1 cellular context compared by ENCODE assay signal in the genomic region with DNA sequence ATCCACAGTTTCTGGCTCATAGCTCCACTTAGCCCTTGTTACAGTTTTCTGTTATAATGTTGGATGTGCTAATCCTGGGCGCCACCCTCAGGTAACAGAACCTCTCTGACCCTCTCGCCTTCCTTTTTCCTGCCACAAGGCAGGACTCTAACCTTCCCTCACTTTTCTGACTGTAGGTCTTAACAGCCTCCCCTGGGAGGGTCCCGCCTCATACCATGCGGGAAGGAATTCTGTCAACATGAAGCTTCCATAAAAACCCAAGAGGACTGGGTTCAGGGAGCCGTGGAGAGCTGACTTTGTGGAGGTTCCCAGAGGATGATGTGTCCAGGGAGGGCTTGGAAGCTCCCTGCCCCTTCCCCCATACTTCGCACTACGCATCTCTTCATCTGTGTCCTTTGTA.
TF ChIP-seq lines count a peak whose summit lies in the region.

No MANE protein-coding gene starts in this region.

TF ChIP-seq in HepG2, 621 proteins besides CTCF, POLR2A, EP300 and RAD21:
- TF ChIP-seq, protein P1, sequence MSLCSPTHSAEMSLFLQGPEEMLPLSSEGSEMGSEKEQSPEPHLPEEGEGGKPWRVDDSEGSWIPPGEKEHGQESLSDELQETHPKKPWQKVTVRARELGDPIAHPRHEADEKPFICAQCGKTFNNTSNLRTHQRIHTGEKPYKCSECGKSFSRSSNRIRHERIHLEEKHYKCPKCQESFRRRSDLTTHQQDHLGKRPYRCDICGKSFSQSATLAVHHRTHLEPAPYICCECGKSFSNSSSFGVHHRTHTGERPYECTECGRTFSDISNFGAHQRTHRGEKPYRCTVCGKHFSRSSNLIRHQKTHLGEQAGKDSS (CRISPR knock-in tag; IDR thresholded peaks at IDR 0.05; ENCODE audit: borderline replicate concordance, low read depth): peak; percentile 29; the same call in 1 of the 2 replicates
- TF ChIP-seq FOXA1 (IDR thresholded peaks at IDR 0.05) (no peak), FOXA1 (CRISPR knock-in tag; IDR thresholded peaks at IDR 0.05) (no peak), STAG1 (CRISPR knock-in tag; IDR thresholded peaks at IDR 0.05) (peak; percentile 60), ZNF263 (CRISPR knock-in tag; IDR thresholded peaks at IDR 0.05) (0 out of 2 replicates have a peak, but pooled peaks have one; percentile 5), ZFP90 (CRISPR knock-in tag; IDR thresholded peaks at IDR 0.05; ENCODE audit: borderline replicate concordance) (no peak)
- TF ChIP-seq, protein P2, sequence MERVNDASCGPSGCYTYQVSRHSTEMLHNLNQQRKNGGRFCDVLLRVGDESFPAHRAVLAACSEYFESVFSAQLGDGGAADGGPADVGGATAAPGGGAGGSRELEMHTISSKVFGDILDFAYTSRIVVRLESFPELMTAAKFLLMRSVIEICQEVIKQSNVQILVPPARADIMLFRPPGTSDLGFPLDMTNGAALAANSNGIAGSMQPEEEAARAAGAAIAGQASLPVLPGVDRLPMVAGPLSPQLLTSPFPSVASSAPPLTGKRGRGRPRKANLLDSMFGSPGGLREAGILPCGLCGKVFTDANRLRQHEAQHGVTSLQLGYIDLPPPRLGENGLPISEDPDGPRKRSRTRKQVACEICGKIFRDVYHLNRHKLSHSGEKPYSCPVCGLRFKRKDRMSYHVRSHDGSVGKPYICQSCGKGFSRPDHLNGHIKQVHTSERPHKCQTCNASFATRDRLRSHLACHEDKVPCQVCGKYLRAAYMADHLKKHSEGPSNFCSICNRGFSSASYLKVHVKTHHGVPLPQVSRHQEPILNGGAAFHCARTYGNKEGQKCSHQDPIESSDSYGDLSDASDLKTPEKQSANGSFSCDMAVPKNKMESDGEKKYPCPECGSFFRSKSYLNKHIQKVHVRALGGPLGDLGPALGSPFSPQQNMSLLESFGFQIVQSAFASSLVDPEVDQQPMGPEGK (CRISPR knock-in tag; IDR thresholded peaks at IDR 0.05): 0 out of 2 replicates have a peak, but pooled peaks have one; percentile 8
- TF ChIP-seq, protein P3, sequence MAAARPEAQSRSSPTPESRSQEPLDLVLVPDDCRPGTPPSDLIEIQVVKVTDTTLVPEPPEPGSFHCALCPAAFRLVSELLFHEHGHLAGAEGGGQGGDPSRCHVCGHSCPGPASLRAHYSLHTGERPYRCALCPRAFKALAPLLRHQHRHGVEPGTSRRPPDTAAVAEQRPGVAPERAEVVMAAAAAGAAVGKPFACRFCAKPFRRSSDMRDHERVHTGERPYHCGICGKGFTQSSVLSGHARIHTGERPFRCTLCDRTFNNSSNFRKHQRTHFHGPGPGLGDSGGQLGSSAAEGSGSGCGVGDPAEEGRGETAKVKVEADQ (CRISPR knock-in tag; IDR thresholded peaks at IDR 0.05; ENCODE audit: borderline replicate concordance): no peak; the same call in 1 of the 2 replicates
TF ChIP-seq in HepG2: peak in this region for 4.
